8 cellular contexts compared by ENCODE assay signal in the genomic region with DNA sequence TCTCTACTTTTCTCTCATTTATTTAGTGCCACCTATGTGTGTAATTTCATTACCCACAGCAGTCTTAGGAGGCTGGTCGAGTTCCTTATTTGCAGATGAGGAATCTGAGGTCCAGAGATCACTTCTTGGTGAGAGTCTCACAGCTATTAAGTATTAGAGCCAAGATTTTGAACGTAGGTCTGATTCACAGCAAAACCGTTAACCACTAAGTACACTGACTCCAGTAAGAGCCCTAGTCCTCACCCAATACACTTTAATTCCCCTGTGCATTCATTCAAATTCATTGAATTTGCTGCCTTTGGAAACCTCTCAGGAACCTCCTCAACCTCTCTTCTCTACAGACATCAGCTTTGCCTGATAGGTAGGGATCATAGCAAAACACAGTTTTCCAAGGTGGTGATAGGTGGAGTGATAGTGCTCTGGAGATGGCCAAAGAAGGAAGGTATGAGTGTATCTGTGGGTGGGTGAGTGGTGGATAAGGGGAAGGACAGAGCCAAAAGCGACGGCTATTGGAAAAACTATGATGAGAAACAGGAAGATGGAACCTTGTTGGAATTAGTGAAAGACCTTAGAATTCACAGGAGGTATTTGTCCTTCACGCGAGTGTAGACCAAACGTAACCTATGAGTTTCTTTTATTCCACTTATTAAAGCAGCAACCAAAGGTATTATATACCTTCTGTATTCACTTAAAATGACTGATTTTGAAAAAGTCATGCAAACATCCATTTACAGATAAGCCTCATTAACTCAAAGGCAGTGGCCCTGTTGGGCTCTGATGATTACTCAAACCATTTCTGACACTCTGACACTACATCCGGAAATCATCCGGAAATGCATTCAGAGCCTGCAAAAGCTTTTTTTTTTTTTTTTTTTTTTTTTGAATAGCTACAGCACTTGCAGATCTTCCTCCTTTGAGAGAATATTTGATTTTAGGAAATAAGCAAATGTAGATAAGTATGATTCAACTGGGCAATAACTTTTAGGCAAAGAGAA. TPM values are rescaled to one million over a fixed set of nuclear protein-coding genes. Genes with fewer than 3 reads are reported as not detected.
DNase-seq lines count a peak whose midpoint lies in the region; ATAC-seq and TF ChIP-seq lines count a peak whose summit lies in the region.

No MANE protein-coding gene starts in this region.

- H3K36me3 Mint-ChIP-seq in brain = no peaks in the 10 kb centered on the region
- H3K36me3 Mint-ChIP-seq in Calu3 (ENCODE audit: insufficient read depth, unreplicated experiment) = peaks cover 6% of the 10 kb centered on the region

- CTCF ChIA-PET in Calu3 (lab: Charles Lee) = no interaction called here

- intact Hi-C loops in Calu3 (cut with micrococcal nuclease; ENCODE audit: unreplicated experiment) = no loop called here

- H3K4me3 Mint-ChIP-seq in brain = peak overlapping the region in 3 of 5 experiments; percentile 9 to 34 (median 11)
- H3K4me3 Mint-ChIP-seq in Calu3 (ENCODE audit: low read depth, unreplicated experiment) = no peak overlapping the region

- no peak overlapping the region for H3K27ac Mint-ChIP-seq in brain
- H3K27ac Mint-ChIP-seq in Calu3 (ENCODE audit: unreplicated experiment) = no peak overlapping the region

- H3K4me1 Mint-ChIP-seq in brain (peaks cover 86% of the 10 kb centered on the region), Calu3 (ENCODE audit: low read depth, unreplicated experiment) (peaks cover 26% of the 10 kb centered on the region)

- DNase-seq in EH (ENCODE audit: low read depth) (peak; percentile 19), GM20000 (ENCODE audit: low spot score) (peak; percentile 45), Calu3 (no peak), NCI-H526 treated with DMSO at 0.1 percent for 48 hours (lab: John Stamatoyannopoulos, UW) (no peak), mesenteric fat pad (ENCODE audit: low spot score) (no peak), NCI-H128 (lab: John Stamatoyannopoulos, UW; ENCODE audit: unreplicated experiment) (no peak)

- BruUV-seq in Calu3 (replicated peaks; lab: Mats Ljungman, UMichigan) = no TSS peak

- no peaks in the 10 kb centered on the region for H3K27me3 Mint-ChIP-seq in brain
- no peaks in the 10 kb centered on the region for H3K27me3 Mint-ChIP-seq in Calu3 (ENCODE audit: unreplicated experiment)

- peak; percentile 92 for ATAC-seq in HG03565 (IDR thresholded peaks at IDR 0.05; ENCODE audit: unreplicated experiment)

- H3K9me3 Mint-ChIP-seq in brain (no peaks in the 10 kb centered on the region), Calu3 (ENCODE audit: low read depth, unreplicated experiment) (no peaks in the 10 kb centered on the region)

- TF ChIP-seq CTCF in GM20000 (IDR thresholded peaks at IDR 0.05; ENCODE audit: extremely low read depth, missing control alignments) (no peak), brain (conservative IDR thresholded peaks at IDR 0.05) (no peak), Calu3 (IDR thresholded peaks at IDR 0.05; ENCODE audit: unreplicated experiment) (no peak)

RNA-seq across cellular contexts. Expression of gene FMR1, which starts 6.3 kb away (rescaled TPM):
- 19.3 TPM for polyA plus RNA-seq in brain (ENCODE audit: insufficient read depth, low read depth, low replicate concordance)
- total RNA-seq in Calu3 (2022) (61.9 and 66.5 TPM in 2 replicates), mesenteric fat pad (30.8 TPM)

Comparison
In these comparisons a context has a peak if more than half of its experiments do, and no peak if none do; other contexts are left out.
1. DNase-seq: peak in EH (single experiment) and GM20000 (single experiment); none in Calu3 (single experiment), NCI-H526 treated with DMSO at 0.1 percent for 48 hours (single experiment), mesenteric fat pad (single experiment) and NCI-H128 (single experiment).